In the genomic region with DNA sequence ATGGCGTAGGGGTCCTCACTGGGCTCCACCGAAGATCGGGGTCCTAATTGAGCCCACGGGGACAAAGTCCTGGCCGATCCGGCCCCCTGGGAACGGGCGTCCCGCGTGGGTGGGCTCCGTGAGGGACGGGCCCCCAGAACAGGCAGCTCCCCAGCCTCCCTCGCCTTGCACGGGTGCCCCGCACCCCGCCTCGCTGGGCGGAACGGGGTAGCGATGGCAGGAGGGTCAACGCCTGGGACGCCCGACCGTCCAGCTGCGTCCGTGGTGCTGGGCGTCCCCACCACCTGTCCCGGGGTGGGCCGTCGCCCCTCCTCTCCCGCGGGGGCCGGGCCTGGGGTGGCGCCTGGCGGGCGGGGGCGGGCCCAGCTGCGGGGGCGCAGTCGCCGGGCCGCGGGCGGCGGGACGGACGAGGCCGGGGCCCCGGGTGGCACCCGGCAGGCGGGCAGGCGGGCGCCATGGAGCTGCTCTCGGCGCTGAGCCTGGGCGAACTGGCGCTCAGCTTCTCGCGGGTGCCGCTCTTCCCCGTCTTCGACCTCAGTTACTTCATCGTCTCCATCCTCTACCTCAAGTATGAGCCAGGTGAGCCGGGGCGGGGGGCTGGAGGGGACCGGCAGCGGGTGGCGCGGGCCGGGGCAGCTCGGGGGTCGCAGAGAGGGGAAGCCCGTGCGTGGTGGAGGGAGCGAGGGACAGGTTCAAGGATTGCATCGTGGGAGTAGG, we compare ENCODE assay signal across 1 cellular context.
TF ChIP-seq lines count a peak whose summit lies in the region.

A gene with protein sequence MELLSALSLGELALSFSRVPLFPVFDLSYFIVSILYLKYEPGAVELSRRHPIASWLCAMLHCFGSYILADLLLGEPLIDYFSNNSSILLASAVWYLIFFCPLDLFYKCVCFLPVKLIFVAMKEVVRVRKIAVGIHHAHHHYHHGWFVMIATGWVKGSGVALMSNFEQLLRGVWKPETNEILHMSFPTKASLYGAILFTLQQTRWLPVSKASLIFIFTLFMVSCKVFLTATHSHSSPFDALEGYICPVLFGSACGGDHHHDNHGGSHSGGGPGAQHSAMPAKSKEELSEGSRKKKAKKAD (plus strand): TSS at position 377 of the 717 bp plus-strand sequence. CDS start 79 bp downstream, at position 456.

TF ChIP-seq in HEK293, 187 proteins besides CTCF, POLR2A, EP300 and RAD21 (continued from another document):
- TF ChIP-seq, protein P1, sequence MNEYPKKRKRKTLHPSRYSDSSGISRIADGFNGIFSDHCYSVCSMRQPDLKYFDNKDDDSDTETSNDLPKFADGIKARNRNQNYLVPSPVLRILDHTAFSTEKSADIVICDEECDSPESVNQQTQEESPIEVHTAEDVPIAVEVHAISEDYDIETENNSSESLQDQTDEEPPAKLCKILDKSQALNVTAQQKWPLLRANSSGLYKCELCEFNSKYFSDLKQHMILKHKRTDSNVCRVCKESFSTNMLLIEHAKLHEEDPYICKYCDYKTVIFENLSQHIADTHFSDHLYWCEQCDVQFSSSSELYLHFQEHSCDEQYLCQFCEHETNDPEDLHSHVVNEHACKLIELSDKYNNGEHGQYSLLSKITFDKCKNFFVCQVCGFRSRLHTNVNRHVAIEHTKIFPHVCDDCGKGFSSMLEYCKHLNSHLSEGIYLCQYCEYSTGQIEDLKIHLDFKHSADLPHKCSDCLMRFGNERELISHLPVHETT (tag by site-specific recombination; IDR thresholded peaks at IDR 0.05), result no peak
- TF ChIP-seq ZNF24 (tag by site-specific recombination; IDR thresholded peaks at IDR 0.05), result no peak
TF ChIP-seq in HEK293: peak in this region for 19.
